12 cellular contexts compared by ENCODE assay signal in the genomic region with DNA sequence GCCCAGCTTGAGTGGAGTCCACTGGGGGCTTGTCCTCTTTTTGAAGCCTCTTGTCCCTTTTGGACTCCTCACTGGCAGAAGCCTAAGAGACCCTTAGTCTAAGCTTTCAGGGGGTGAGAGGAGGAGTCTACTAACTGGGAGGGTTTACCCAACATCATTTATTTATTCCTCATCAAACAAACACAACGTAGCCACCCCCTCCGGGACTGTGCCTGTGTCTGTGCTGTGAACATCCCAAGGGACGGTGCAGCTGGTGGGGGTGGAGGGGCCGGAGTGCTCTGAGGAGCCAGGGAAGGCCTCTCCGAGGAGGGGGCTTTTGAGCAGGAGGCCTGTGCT. TPM values are rescaled to one million over a fixed set of nuclear protein-coding genes. Genes with fewer than 3 reads are reported as not detected.
DNase-seq lines count a peak whose midpoint lies in the region; ATAC-seq and TF ChIP-seq lines count a peak whose summit lies in the region.
"Had no signal": no experiment of that assay in that cellular context is flagged by ENCODE, and none has a peak within 500 bp of the region (broad histone marks: within the 10 kb centered on the region; RNA-seq: fewer than 3 reads in every experiment).

No MANE protein-coding gene starts in this region.

- H3K27ac ChIP-seq in CD4-positive, alpha-beta memory T cell (ENCODE audit: low read depth, low read length): peak overlapping the region; percentile 75
- H3K27ac ChIP-seq in SJCRH30: no peak overlapping the region
- peak overlapping the region; percentile 89 to 97 (median 94) for H3K27ac ChIP-seq in esophagus squamous epithelium
- H3K27ac ChIP-seq in gastrocnemius medialis: peak overlapping the region; percentile 63 to 72 (median 66)
- H3K27ac ChIP-seq: cardiac muscle cell had no signal

- ATAC-seq in gastrocnemius medialis (no peak), HG02571 (IDR thresholded peaks at IDR 0.05; ENCODE audit: unreplicated experiment) (no peak), HG03521 (IDR thresholded peaks at IDR 0.05; ENCODE audit: unreplicated experiment) (no peak), HG02840 (IDR thresholded peaks at IDR 0.05; ENCODE audit: low FRiP score, unreplicated experiment) (no peak)

- in situ Hi-C loops in gastrocnemius medialis (cut with MboI; ENCODE audit: low sequenced_read_pairs in 4 of 4): loop anchor here in 1 of 4 donors (25.0 kb wide), 1 partner anchor 237 kb away; the partner anchor contains the start of gene KLF11

- H3K27me3 ChIP-seq in CD4-positive, alpha-beta memory T cell (ENCODE audit: insufficient read depth, low read length): no peaks in the 10 kb centered on the region
- H3K27me3 ChIP-seq in SJCRH30 (no peaks in the 10 kb centered on the region), esophagus squamous epithelium (no peaks in the 10 kb centered on the region), gastrocnemius medialis (no peaks in the 10 kb centered on the region)
- H3K27me3 ChIP-seq: cardiac muscle cell had no signal

- H3K27ac Mint-ChIP-seq in CD4-positive, alpha-beta memory T cell: peak overlapping the region; percentile 41 to 97 (median 93)

- TF ChIP-seq POLR2A in esophagus squamous epithelium (IDR thresholded peaks at IDR 0.05) (no peak), gastrocnemius medialis (IDR thresholded peaks at IDR 0.05) (no peak)

- no peak overlapping the region for H3K4me3 ChIP-seq in CD4-positive, alpha-beta memory T cell (ENCODE audit: low read length in 2 of 2)
- H3K4me3 ChIP-seq in SJCRH30: no peak overlapping the region; the same call in 1 of the 2 replicates
- H3K4me3 ChIP-seq in esophagus squamous epithelium: peak overlapping the region in 2 of 4 donors; percentile 14 to 22
- H3K4me3 ChIP-seq in gastrocnemius medialis: no peak overlapping the region
- H3K4me3 ChIP-seq: cardiac muscle cell had no signal

- no peaks in the 10 kb centered on the region for H3K36me3 ChIP-seq in CD4-positive, alpha-beta memory T cell (ENCODE audit: insufficient read depth, low read length)
- H3K36me3 ChIP-seq in SJCRH30: no peaks in the 10 kb centered on the region
- no peaks in the 10 kb centered on the region for H3K36me3 ChIP-seq in esophagus squamous epithelium
- H3K36me3 ChIP-seq in gastrocnemius medialis: no peaks in the 10 kb centered on the region
- H3K36me3 ChIP-seq: cardiac muscle cell had no signal

- intact Hi-C loops in CD4-positive, alpha-beta memory T cell (cut with micrococcal nuclease): no loop called here
- intact Hi-C loops in esophagus squamous epithelium (cut with DNase I) (no loop called here), gastrocnemius medialis (cut with DNase I; ENCODE audit: low total_unique reads) (loop anchor here (5.0 kb wide), 2 partner anchors 42 to 152 kb away; partner anchors contain the start of genes GRHL1 and TAF1B)

- POLR2A ChIA-PET in CD4-positive, alpha-beta memory T cell (lab: Charles Lee; ENCODE audit: partially characterized antibody): interaction anchor here (0.6 to 3.4 kb wide), 8 partner anchors 13 to 170 kb away, joined by 3 to 21 read pairs (median 4); partner anchors contain the start of genes TAF1B and YWHAQ

- no peaks in the 10 kb centered on the region for H3K27me3 Mint-ChIP-seq in CD4-positive, alpha-beta memory T cell

- TF ChIP-seq CTCF in esophagus squamous epithelium (IDR thresholded peaks at IDR 0.05) (no peak), gastrocnemius medialis (IDR thresholded peaks at IDR 0.05 in 4 of 5, conservative IDR thresholded peaks at IDR 0.05 in 1 of 5) (no peak)

- CTCF ChIA-PET in CD4-positive, alpha-beta memory T cell (lab: Charles Lee; ENCODE audit: partially characterized antibody): interaction anchor here (0.8 to 9.9 kb wide), 15 partner anchors 12 to 669 kb away, joined by 3 to 91 read pairs (median 11); partner anchors contain the start of genes ADAM17 and TAF1B

- H3K9me3 Mint-ChIP-seq in CD4-positive, alpha-beta memory T cell: no peaks in the 10 kb centered on the region
- H3K9me3 Mint-ChIP-seq: activated naive CD4-positive, alpha-beta T cell treated with anti-CD3 and anti-CD28 coated beads, Interleukin-2, amount 10 ng/mL, durations not matched to agents 7 days and 5 days had no signal

- no peaks in the 10 kb centered on the region for H3K9me3 ChIP-seq in CD4-positive, alpha-beta memory T cell (ENCODE audit: control insufficient read depth in 1 of 2, low read length in 2 of 2)
- H3K9me3 ChIP-seq in SJCRH30 (replicated peaks): no peaks in the 10 kb centered on the region
- no peaks in the 10 kb centered on the region for H3K9me3 ChIP-seq in esophagus squamous epithelium
- H3K9me3 ChIP-seq in gastrocnemius medialis: no peaks in the 10 kb centered on the region

- H3K4me1 Mint-ChIP-seq in CD4-positive, alpha-beta memory T cell: peaks cover 21 to 48% (median 33%) of the 10 kb centered on the region in 4 donors

- peaks cover 36% of the 10 kb centered on the region for H3K4me1 ChIP-seq in CD4-positive, alpha-beta memory T cell (ENCODE audit: insufficient read depth, low read length)
- H3K4me1 ChIP-seq in SJCRH30 (peaks cover 14% of the 10 kb centered on the region), esophagus squamous epithelium (peaks cover 51 to 87% (median 64%) of the 10 kb centered on the region in 3 donors), gastrocnemius medialis (peaks cover 20 to 29% of the 10 kb centered on the region in 2 donors)

- peak overlapping the region in 3 of 8 donors; percentile 25 to 84 (median 72) for H3K4me3 Mint-ChIP-seq in CD4-positive, alpha-beta memory T cell
- H3K4me3 Mint-ChIP-seq: activated naive CD4-positive, alpha-beta T cell treated with anti-CD3 and anti-CD28 coated beads, Interleukin-2, amount 10 ng/mL, durations not matched to agents 7 days and 5 days had no signal

- no peak for DNase-seq in CD4-positive, alpha-beta memory T cell
- DNase-seq in SJCRH30: peak; percentile 38 to 47
- no peak for DNase-seq in esophagus squamous epithelium (lab: John Stamatoyannopoulos, UW)
- peak in 1 of 2 donors; percentile 17 for DNase-seq in gastrocnemius medialis
- no peak for DNase-seq in cortex of kidney (lab: John Stamatoyannopoulos, UW)
- DNase-seq: activated naive CD4-positive, alpha-beta T cell treated with anti-CD3 and anti-CD28 coated beads, Interleukin-2, amount 10 ng/mL, durations not matched to agents 7 days and 5 days; NCI-H2029; NCI-H69 had no signal

- no peaks in the 10 kb centered on the region for H3K36me3 Mint-ChIP-seq in CD4-positive, alpha-beta memory T cell

- WGBS in esophagus squamous epithelium, 2 donors: 33 to 35% methylated on average over 2 to 5 of the region's 5 CpGs

RNA-seq across cellular contexts. Expression of gene TAF1B, which starts 42.7 kb away (rescaled TPM):
- 10 to 100 TPM; 23.5 to 23.9 TPM for total RNA-seq in CD4-positive, alpha-beta memory T cell
- polyA plus RNA-seq in CD4-positive, alpha-beta memory T cell: 10 to 100 TPM in 1 of 2 donors, 1 to 10 TPM in 1; 4.1 to 12.2 TPM
- 27.6 and 40.5 TPM in 2 replicates for total RNA-seq in SJCRH30 (2014; rRNA removed; shearing (Covaris generic))
- total RNA-seq in esophagus squamous epithelium (10 to 100 TPM in 3 of 4 donors, 1 to 10 TPM in 1; 6.7 to 19.3 (median 14.9) TPM), gastrocnemius medialis (1 to 10 TPM; 5.0 to 8.4 (median 7.3) TPM)

Comparison
In these comparisons a context has a peak if more than half of its experiments do, and no peak if none do; other contexts are left out.
1. DNase-seq: peak in SJCRH30 (2 of 2); none in CD4-positive, alpha-beta memory T cell (0 of 5), esophagus squamous epithelium (single experiment) and cortex of kidney (single experiment).